ENCODE assay signal across 19 cellular contexts in genomic region chr10:17758896-17759295, GRCh38. TPM values are rescaled to one million over a fixed set of nuclear protein-coding genes. Genes with fewer than 3 reads are reported as not detected.
"Had no signal": no experiment of that assay in that cellular context is flagged by ENCODE, and none has a peak within 500 bp of the region (broad histone marks: within the 10 kb centered on the region; RNA-seq: fewer than 3 reads in every experiment).

No MANE protein-coding gene starts in this region.

- H3K27ac ChIP-seq: esophagus muscularis mucosa, lower lobe of right lung, right atrium auricular region, suprapubic skin had no signal

- H3K4me1 ChIP-seq: lower lobe of right lung, right atrium auricular region, suprapubic skin had no signal

- H3K9me3 ChIP-seq: esophagus muscularis mucosa, lower lobe of right lung, right atrium auricular region, suprapubic skin had no signal

- H3K4me3 ChIP-seq: esophagus muscularis mucosa, lower lobe of right lung, right atrium auricular region, suprapubic skin had no signal

- H3K27me3 ChIP-seq: esophagus muscularis mucosa, right atrium auricular region, suprapubic skin had no signal

- DNase-seq: activated CD4-positive, alpha-beta T cell treated with anti-CD3 and anti-CD28 coated beads, Interleukin-2, amount 10 ng/mL, durations not matched to agents 7 days and 5 days; activated CD8-positive, alpha-beta memory T cell treated with anti-CD3 and anti-CD28 coated beads, Interleukin-2, amount 50 U/mL, for 4 hours; activated naive CD4-positive, alpha-beta T cell treated with anti-CD3 and anti-CD28 coated beads for 36 hours; activated T-cell treated with anti-CD3 and anti-CD28 coated beads, Interleukin-2, amount 50 U/mL, for 4 hours; caudate nucleus; effector CD4-positive, alpha-beta T cell; left cardiac atrium; lower lobe of right lung; nephron progenitor cell; occipital lobe; stimulated activated CD4-positive, alpha-beta T cell treated with anti-CD3 and anti-CD28 coated beads, Interleukin-4, amount 100 ng/mL, for 1 hour; stimulated activated naive CD8-positive, alpha-beta T cell treated with anti-CD3 and anti-CD28 coated beads, Interleukin-15, amount 100 ng/mL, for 72 hours; trophoblast cell had no signal

- ATAC-seq: activated CD4-positive, CD25-positive, alpha-beta regulatory T cell treated with anti-CD3 and anti-CD28 coated beads, Interleukin-2, amount 50 U/mL, for 24 hours; activated T-cell treated with anti-CD3 and anti-CD28 coated beads, Interleukin-2, amount 50 U/mL, for 4 hours; left cardiac atrium; lower lobe of right lung; stimulated activated naive CD8-positive, alpha-beta T cell treated with anti-CD3 and anti-CD28 coated beads, Interleukin-15, amount 100 ng/mL, for 72 hours had no signal

- H3K36me3 ChIP-seq: esophagus muscularis mucosa, lower lobe of right lung, right atrium auricular region, suprapubic skin had no signal

RNA-seq across cellular contexts. Expression of gene TMEM236, which starts 6.9 kb away (rescaled TPM):
- total RNA-seq: activated naive CD4-positive, alpha-beta T cell treated with anti-CD3 and anti-CD28 coated beads for 36 hours had no signal

RNA-seq across cellular contexts. Expression of gene MRC1, which starts 50.3 kb away (rescaled TPM):
- total RNA-seq: activated CD4-positive, alpha-beta T cell treated with anti-CD3 and anti-CD28 coated beads, Interleukin-2, amount 10 ng/mL, durations not matched to agents 7 days and 5 days; mesothelial cell of epicardium; progenitor cell of endocrine pancreas had no signal
